8 cellular contexts compared by ENCODE assay signal in the genomic region with DNA sequence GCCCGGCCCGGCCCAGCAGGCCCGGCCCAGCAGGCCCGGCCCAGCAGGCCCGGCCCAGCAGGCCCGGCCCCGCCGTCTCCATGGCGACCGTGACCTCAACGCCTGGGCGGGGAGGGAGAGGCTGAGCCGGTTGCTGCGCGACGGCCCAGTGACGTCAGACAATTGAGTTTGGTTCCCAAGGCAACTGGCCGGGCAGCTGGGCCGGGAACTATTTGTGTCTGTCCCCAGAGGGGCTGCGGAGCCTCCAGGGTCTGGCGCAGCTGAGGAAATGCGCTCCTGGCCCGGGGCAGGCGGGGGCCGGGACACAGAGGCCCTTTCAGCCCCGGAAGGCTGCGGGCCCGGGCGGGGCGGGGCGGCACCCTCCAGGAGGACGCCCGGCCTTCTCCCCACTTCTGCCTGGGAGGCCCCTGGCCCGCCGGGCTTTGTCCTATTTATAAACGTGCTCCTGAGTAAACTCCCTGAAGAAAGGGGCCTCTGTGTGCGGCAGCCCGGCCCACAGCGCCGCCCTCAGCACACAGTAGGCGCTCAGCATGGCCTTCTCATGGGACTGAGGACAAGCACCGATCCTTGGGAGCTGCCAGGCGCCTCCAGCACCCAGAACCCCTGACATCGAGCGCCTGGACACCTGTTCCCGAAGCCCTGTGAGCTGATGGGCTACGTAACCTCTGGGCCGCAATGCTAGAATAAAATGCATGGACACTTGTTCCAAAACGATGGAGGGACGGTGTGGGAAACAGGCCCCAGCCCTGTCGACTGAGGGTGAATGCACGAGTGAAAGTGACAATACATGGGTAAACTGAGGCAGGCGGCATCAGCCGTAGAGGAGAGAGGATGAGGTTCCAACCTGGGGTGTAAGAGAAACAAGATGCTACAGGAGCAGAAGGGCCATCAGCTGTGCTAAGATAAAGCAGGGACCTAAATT. TPM values are rescaled to one million over a fixed set of nuclear protein-coding genes. Genes with fewer than 3 reads are reported as not detected.
DNase-seq lines count a peak whose midpoint lies in the region; ATAC-seq and FAIRE-seq lines count a peak whose summit lies in the region.

No MANE protein-coding gene starts in this region.

- peak; percentile 84 for ATAC-seq in GM21619 (IDR thresholded peaks at IDR 0.05; ENCODE audit: unreplicated experiment)
- peak; percentile 89 for ATAC-seq in naive thymus-derived CD4-positive, alpha-beta T cell
- peak; percentile 88 for ATAC-seq in stimulated activated effector memory CD8-positive, alpha-beta T cell treated with anti-CD3 and anti-CD28 coated beads, Interleukin-12 subunit alpha, Interleukin-12 subunit beta, amount 100 ng/mL, for 72 hours

- H3K4me1 Mint-ChIP-seq in activated T-helper 1 cell treated with anti-CD3 and anti-CD28 coated beads, Interleukin-12 subunit alpha, Interleukin-12 subunit beta, Interleukin-2, Interleukin-4 antibody, amounts not matched to agents 30 ng/mL and 10 ng/mL and 1 ng/mL, durations not matched to agents 14 hours and 24 hours and 36 hours (ENCODE audit: low read depth): peaks cover 19% of the 10 kb centered on the region
- peaks cover 0 to 14% (median 4%) of the 10 kb centered on the region in 7 donors for H3K4me1 Mint-ChIP-seq in naive thymus-derived CD4-positive, alpha-beta T cell
- H3K4me1 Mint-ChIP-seq in stimulated activated effector memory CD8-positive, alpha-beta T cell treated with anti-CD3 and anti-CD28 coated beads, Interleukin-12 subunit alpha, Interleukin-12 subunit beta, amount 100 ng/mL, for 72 hours: peaks cover 10% of the 10 kb centered on the region

- intact Hi-C loops in activated T-helper 1 cell treated with anti-CD3 and anti-CD28 coated beads, Interleukin-12 subunit alpha, Interleukin-12 subunit beta, Interleukin-2, Interleukin-4 antibody, amounts not matched to agents 30 ng/mL and 10 ng/mL and 1 ng/mL, durations not matched to agents 14 hours and 24 hours and 36 hours (cut with micrococcal nuclease): loop anchor here (1.0 kb wide), 2 partner anchors 7 to 141 kb away; a partner anchor contains a TSS
- intact Hi-C loops in naive thymus-derived CD4-positive, alpha-beta T cell (cut with micrococcal nuclease): loop anchor here (1.0 to 5.0 kb wide), 9 partner anchors 7 to 503 kb away; a partner anchor contains a TSS

- peak overlapping the region; percentile 60 for H3K4me3 Mint-ChIP-seq in activated T-helper 1 cell treated with anti-CD3 and anti-CD28 coated beads, Interleukin-12 subunit alpha, Interleukin-12 subunit beta, Interleukin-2, Interleukin-4 antibody, amounts not matched to agents 30 ng/mL and 10 ng/mL and 1 ng/mL, durations not matched to agents 14 hours and 24 hours and 36 hours
- H3K4me3 Mint-ChIP-seq in naive thymus-derived CD4-positive, alpha-beta T cell: peak overlapping the region; percentile 58 to 77 (median 72)
- H3K4me3 Mint-ChIP-seq in stimulated activated effector memory CD8-positive, alpha-beta T cell treated with anti-CD3 and anti-CD28 coated beads, Interleukin-12 subunit alpha, Interleukin-12 subunit beta, amount 100 ng/mL, for 72 hours: peak overlapping the region; percentile 52

- peaks cover 15% of the 10 kb centered on the region for H3K27me3 Mint-ChIP-seq in activated T-helper 1 cell treated with anti-CD3 and anti-CD28 coated beads, Interleukin-12 subunit alpha, Interleukin-12 subunit beta, Interleukin-2, Interleukin-4 antibody, amounts not matched to agents 30 ng/mL and 10 ng/mL and 1 ng/mL, durations not matched to agents 14 hours and 24 hours and 36 hours (ENCODE audit: insufficient read depth)
- peaks cover 0 to 9% (median 0%) of the 10 kb centered on the region in 5 donors for H3K27me3 Mint-ChIP-seq in naive thymus-derived CD4-positive, alpha-beta T cell

- H3K27me3 ChIP-seq in naive thymus-derived CD4-positive, alpha-beta T cell (ENCODE audit: control insufficient read depth in 2 of 2, insufficient read depth in 2 of 2, low read length in 2 of 2): no peaks in the 10 kb centered on the region

- peak overlapping the region; percentile 89 for H3K27ac ChIP-seq in naive thymus-derived CD4-positive, alpha-beta T cell (ENCODE audit: low read depth, low read length)

- CTCF ChIA-PET in naive thymus-derived CD4-positive, alpha-beta T cell (lab: Charles Lee): no interaction called here

- H3K9me3 Mint-ChIP-seq in activated T-helper 1 cell treated with anti-CD3 and anti-CD28 coated beads, Interleukin-12 subunit alpha, Interleukin-12 subunit beta, Interleukin-2, Interleukin-4 antibody, amounts not matched to agents 30 ng/mL and 10 ng/mL and 1 ng/mL, durations not matched to agents 14 hours and 24 hours and 36 hours: no peaks in the 10 kb centered on the region
- no peaks in the 10 kb centered on the region for H3K9me3 Mint-ChIP-seq in naive thymus-derived CD4-positive, alpha-beta T cell
- no peaks in the 10 kb centered on the region for H3K9me3 Mint-ChIP-seq in stimulated activated effector memory CD8-positive, alpha-beta T cell treated with anti-CD3 and anti-CD28 coated beads, Interleukin-12 subunit alpha, Interleukin-12 subunit beta, amount 100 ng/mL, for 72 hours

- peak overlapping the region; percentile 76 for H3K27ac Mint-ChIP-seq in activated T-helper 1 cell treated with anti-CD3 and anti-CD28 coated beads, Interleukin-12 subunit alpha, Interleukin-12 subunit beta, Interleukin-2, Interleukin-4 antibody, amounts not matched to agents 30 ng/mL and 10 ng/mL and 1 ng/mL, durations not matched to agents 14 hours and 24 hours and 36 hours
- H3K27ac Mint-ChIP-seq in naive thymus-derived CD4-positive, alpha-beta T cell: peak overlapping the region in 8 of 9 donors; percentile 50 to 93 (median 90)
- peak overlapping the region; percentile 87 for H3K27ac Mint-ChIP-seq in stimulated activated effector memory CD8-positive, alpha-beta T cell treated with anti-CD3 and anti-CD28 coated beads, Interleukin-12 subunit alpha, Interleukin-12 subunit beta, amount 100 ng/mL, for 72 hours

- no peak for FAIRE-seq in RCC 7860 (lab: Jason Lieb, UNC)

- H3K36me3 ChIP-seq in naive thymus-derived CD4-positive, alpha-beta T cell (ENCODE audit: control insufficient read depth in 2 of 3, insufficient read depth in 3 of 3, low read length in 3 of 3): no peaks in the 10 kb centered on the region

- DNase-seq in DMS153 (lab: John Stamatoyannopoulos, UW) (peak; percentile 95), KBM-7 (peak; percentile 94), RCC 7860 (ENCODE audit: low spot score) (peak; percentile 88), fibroblast of gingiva (ENCODE audit: low read depth) (peak; percentile 100)
- peak; percentile 95 for DNase-seq in activated T-helper 1 cell treated with anti-CD3 and anti-CD28 coated beads, Interleukin-12 subunit alpha, Interleukin-12 subunit beta, Interleukin-2, Interleukin-4 antibody, amounts not matched to agents 30 ng/mL and 10 ng/mL and 1 ng/mL, durations not matched to agents 14 hours and 24 hours and 36 hours (ENCODE audit: low spot score)
- DNase-seq in naive thymus-derived CD4-positive, alpha-beta T cell: peak; percentile 80 to 97 (median 88)
- DNase-seq in stimulated activated effector memory CD8-positive, alpha-beta T cell treated with anti-CD3 and anti-CD28 coated beads, Interleukin-12 subunit alpha, Interleukin-12 subunit beta, amount 100 ng/mL, for 72 hours (ENCODE audit: low spot score in 2 of 2): peak; percentile 92 to 95

- POLR2A ChIA-PET in naive thymus-derived CD4-positive, alpha-beta T cell (lab: Charles Lee): interaction anchor here (0.9 to 2.3 kb wide), 3 partner anchors 8 to 141 kb away, joined by 3 to 4 read pairs (median 3); a partner anchor contains a TSS

- no peaks in the 10 kb centered on the region for H3K36me3 Mint-ChIP-seq in activated T-helper 1 cell treated with anti-CD3 and anti-CD28 coated beads, Interleukin-12 subunit alpha, Interleukin-12 subunit beta, Interleukin-2, Interleukin-4 antibody, amounts not matched to agents 30 ng/mL and 10 ng/mL and 1 ng/mL, durations not matched to agents 14 hours and 24 hours and 36 hours (ENCODE audit: low read depth)
- H3K36me3 Mint-ChIP-seq in naive thymus-derived CD4-positive, alpha-beta T cell: no peaks in the 10 kb centered on the region
- H3K36me3 Mint-ChIP-seq in stimulated activated effector memory CD8-positive, alpha-beta T cell treated with anti-CD3 and anti-CD28 coated beads, Interleukin-12 subunit alpha, Interleukin-12 subunit beta, amount 100 ng/mL, for 72 hours: peaks cover 11% of the 10 kb centered on the region

- peak overlapping the region; percentile 36 for H3K4me3 ChIP-seq in naive thymus-derived CD4-positive, alpha-beta T cell (ENCODE audit: low read length)

- peaks cover 0 to 9% of the 10 kb centered on the region in 2 donors for H3K4me1 ChIP-seq in naive thymus-derived CD4-positive, alpha-beta T cell (ENCODE audit: control insufficient read depth in 2 of 2, insufficient read depth in 2 of 2, low read length in 2 of 2)

- in situ Hi-C loops in KBM-7 (cut with MboI; ENCODE audit: low pct_unique_long_range_greater_than_20kb, low sequenced_read_pairs): no loop called here

- H3K9me3 ChIP-seq in naive thymus-derived CD4-positive, alpha-beta T cell (ENCODE audit: control insufficient read depth in 2 of 3, low read length in 3 of 3): no peaks in the 10 kb centered on the region

RNA-seq across cellular contexts. Expression of a gene that starts 12.3 kb away (rescaled TPM):
- not detected in 2 replicates for total RNA-seq in activated T-helper 1 cell treated with anti-CD3 and anti-CD28 coated beads, Interleukin-12 subunit alpha, Interleukin-12 subunit beta, Interleukin-2, Interleukin-4 antibody, amounts not matched to agents 30 ng/mL and 10 ng/mL and 1 ng/mL, durations not matched to agents 14 hours and 24 hours and 36 hours
- total RNA-seq in naive thymus-derived CD4-positive, alpha-beta T cell: not detected
- not detected for polyA plus RNA-seq in naive thymus-derived CD4-positive, alpha-beta T cell

Comparison
In these comparisons a context has a peak if more than half of its experiments do, and no peak if none do; other contexts are left out.
1. Peak in every context shown above with its lines: DNase-seq, ATAC-seq, H3K4me3 ChIP-seq and H3K27ac ChIP-seq.